Comparison of ENCODE assay signal across 1 cellular context in genomic region chr5:34192064-34192922, GRCh38.
TF ChIP-seq lines count a peak whose summit lies in the region.

No MANE protein-coding gene starts in this region.

TF ChIP-seq in SK-N-SH, 30 proteins besides CTCF, POLR2A, EP300 and RAD21 (continued from another document):
- 0 out of 2 replicates have a peak, but pooled peaks have one; percentile 70 for TF ChIP-seq FOXJ3 (CRISPR knock-in tag; IDR thresholded peaks at IDR 0.05)
- TF ChIP-seq GATA2 (CRISPR knock-in tag; IDR thresholded peaks at IDR 0.05) = peak; percentile 80
